ENCODE assay signal across 1 cellular context in the genomic region with DNA sequence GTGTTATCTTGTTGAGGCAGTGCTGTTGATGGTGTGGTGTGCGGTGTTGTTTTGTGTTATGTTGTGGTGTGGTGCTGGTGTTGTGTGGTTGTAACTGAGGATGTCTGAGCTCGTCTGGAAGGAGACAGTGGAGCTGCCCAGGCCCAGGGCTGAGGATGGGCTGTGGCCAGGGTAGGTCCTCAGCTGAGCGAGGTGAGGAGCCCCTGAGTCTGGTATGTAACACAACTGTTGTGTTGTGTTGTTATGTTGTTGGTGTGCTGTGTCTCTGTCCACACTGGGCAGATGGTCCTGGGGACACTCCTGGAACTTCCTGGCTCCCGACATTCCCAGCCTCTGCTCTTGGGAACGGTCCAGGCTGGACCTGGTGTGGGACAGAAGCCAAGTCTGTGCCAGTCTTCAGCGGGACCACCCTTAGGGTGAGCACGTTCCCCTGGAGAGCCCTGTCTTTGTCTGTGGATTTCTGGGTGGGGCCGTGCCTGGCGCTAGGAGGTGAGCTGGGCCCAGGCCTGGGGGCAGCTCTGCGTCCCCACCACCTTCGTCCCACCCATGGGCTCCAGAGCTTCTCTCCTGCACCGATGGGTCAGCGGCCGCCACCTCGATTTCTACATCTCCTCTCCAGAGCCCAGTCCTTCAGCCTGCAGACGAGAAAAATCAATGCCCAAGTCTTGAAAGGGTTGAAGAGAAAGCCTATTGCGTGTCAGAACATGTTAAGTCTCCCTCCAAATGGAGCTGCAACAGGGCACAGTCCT.
TF ChIP-seq lines count a peak whose summit lies in the region.

No MANE protein-coding gene starts in this region.

TF ChIP-seq in H1, 55 proteins besides CTCF, POLR2A, EP300 and RAD21:
- TF ChIP-seq RXRA (IDR thresholded peaks at IDR 0.05; ENCODE audit: insufficient read depth, low read depth, low read length) (no peak), SAP30 (IDR thresholded peaks at IDR 0.05; ENCODE audit: insufficient read depth, insufficient replicate concordance, low read length) (no peak), TCF12 (IDR thresholded peaks at IDR 0.05; ENCODE audit: low read depth, low read length) (no peak), CBX5 (IDR thresholded peaks at IDR 0.05; ENCODE audit: low read depth, low read length) (no peak), TAF1 (IDR thresholded peaks at IDR 0.05; ENCODE audit: low read depth, low read length) (no peak), TBP (IDR thresholded peaks at IDR 0.05; ENCODE audit: low read depth, low read length) (no peak), KDM4A (IDR thresholded peaks at IDR 0.05; ENCODE audit: low read depth, low read length, severe bottlenecking) (no peak), BCL11A (IDR thresholded peaks at IDR 0.05; ENCODE audit: low read depth in 2 of 2, low read length in 2 of 2) (no peak), FOSL1 (IDR thresholded peaks at IDR 0.05; ENCODE audit: insufficient read depth, low read depth, low read length) (no peak), RBBP5 (IDR thresholded peaks at IDR 0.05; ENCODE audit: borderline replicate concordance, low read depth, low read length) (no peak)
